In genomic region chr20:50464725-50465650, GRCh38 we compare ENCODE assay signal across 16 cellular contexts. TPM values are rescaled to one million over a fixed set of nuclear protein-coding genes. Genes with fewer than 3 reads are reported as not detected.
DNase-seq lines count a peak whose midpoint lies in the region; ATAC-seq, FAIRE-seq and TF ChIP-seq lines count a peak whose summit lies in the region.
"Had no signal": no experiment of that assay in that cellular context is flagged by ENCODE, and none has a peak within 500 bp of the region (broad histone marks: within the 10 kb centered on the region; RNA-seq: fewer than 3 reads in every experiment).

No MANE protein-coding gene starts in this region.

- H3K27ac ChIP-seq in BLaER1 treated with 17β-estradiol and CSF1 and Interleukin-3, amounts not matched to agents 10 nM and 100 nM, result no peak overlapping the region
- H3K27ac ChIP-seq in KMS-11 (no peak overlapping the region), GM12878 (ENCODE audit: control insufficient read depth, insufficient read depth) (no peak overlapping the region), ovary (no peak overlapping the region), right atrium auricular region (no peak overlapping the region)
- H3K27ac ChIP-seq: body of pancreas, dorsolateral prefrontal cortex, left ventricle myocardium inferior, transverse colon had no signal

- H2AFZ ChIP-seq in KMS-11 (ENCODE audit: low read depth) (peak overlapping the region; percentile 55; the same call in 1 of the 2 replicates), GM12878 (ENCODE audit: control insufficient read depth, low read depth, low read length) (peak overlapping the region; percentile 9; the same call in 1 of the 2 replicates)

- H3K9me3 ChIP-seq in BLaER1 treated with 17β-estradiol and CSF1 and Interleukin-3, amounts not matched to agents 10 nM and 100 nM (replicated peaks in 1 of 11), result no peaks in the 10 kb centered on the region; a peak in 1 of 22 replicates
- H3K9me3 ChIP-seq in GM12878 (replicated peaks; ENCODE audit: control insufficient read depth, insufficient read depth, low read length), result no peaks in the 10 kb centered on the region
- H3K9me3 ChIP-seq in ovary, result no peaks in the 10 kb centered on the region
- no peaks in the 10 kb centered on the region for H3K9me3 ChIP-seq in right atrium auricular region
- H3K9me3 ChIP-seq: body of pancreas, left ventricle myocardium inferior, spleen, transverse colon had no signal

- ATAC-seq in GM12878, result no peak

- BruUV-seq in GM12878 (replicated peaks; lab: Mats Ljungman, UMichigan), result no TSS peak

- TF ChIP-seq RAD21 in GM12878 (IDR thresholded peaks at IDR 0.05; ENCODE audit: insufficient read depth, low read depth, low read length), result no peak

- DNase-seq in GM12878 (ENCODE audit: low read depth, low spot score), result no peak
- DNase-seq in ovary, result no peak
- DNase-seq in right atrium auricular region (ENCODE audit: low spot score), result no peak
- no peak for DNase-seq in NOMO-1 treated with DMSO at 0.1 percent for 48 hours (lab: John Stamatoyannopoulos, UW; ENCODE audit: unreplicated experiment)
- no peak for DNase-seq in cardiac septum (ENCODE audit: low spot score)
- DNase-seq: cerebellar nuclear complex, NCI-H1436 treated with DMSO at 0.1 percent for 48 hours had no signal

- H3K4me2 ChIP-seq in BLaER1 treated with 17β-estradiol and CSF1 and Interleukin-3, amounts not matched to agents 10 nM and 100 nM, result peak overlapping the region; percentile 60 to 84 (median 72)
- H3K4me2 ChIP-seq in KMS-11 (peak overlapping the region; percentile 64), GM12878 (ENCODE audit: control insufficient read depth, insufficient read depth) (no peak overlapping the region)

- CTCF ChIA-PET in GM12878 (lab: Yijun Ruan, JAX), result interaction anchor here (0.6 to 10.2 kb wide), 29 partner anchors 9 to 355 kb away, joined by 3 to 157 read pairs (median 4); partner anchors contain the start of gene CEBPB

- H3K79me2 ChIP-seq in KMS-11 (ENCODE audit: insufficient read depth, low read depth), result no peaks in the 10 kb centered on the region
- no peaks in the 10 kb centered on the region for H3K79me2 ChIP-seq in GM12878 (ENCODE audit: control insufficient read depth, insufficient read depth, low read length)

- H3K9ac ChIP-seq in BLaER1 treated with 17β-estradiol and CSF1 and Interleukin-3, amounts not matched to agents 10 nM and 100 nM, result peak overlapping the region in 3 of 11 experiments; percentile 7 to 41 (median 13); a peak in 3 of 22 replicates
- H3K9ac ChIP-seq in KMS-11 (no peak overlapping the region), GM12878 (ENCODE audit: control insufficient read depth, insufficient read depth, low read length) (no peak overlapping the region)

- TF ChIP-seq POLR2A in GM12878 (IDR thresholded peaks at IDR 0.05; ENCODE audit: low read depth, low read length) (no peak), ovary (IDR thresholded peaks at IDR 0.05) (peak; percentile 0)

- in situ Hi-C loops in GM12878 (cut with MboI), result loop anchor here (5.0 kb wide), 2 partner anchors 278 to 488 kb away; no protein-coding TSS in a partner anchor

- no peaks in the 10 kb centered on the region for H3K27me3 ChIP-seq in BLaER1 treated with 17β-estradiol and CSF1 and Interleukin-3, amounts not matched to agents 10 nM and 100 nM
- peaks cover 7% of the 10 kb centered on the region for H3K27me3 ChIP-seq in KMS-11 (ENCODE audit: insufficient read depth, low read depth)
- H3K27me3 ChIP-seq in GM12878 (replicated peaks in 1 of 2; ENCODE audit: control insufficient read depth in 2 of 2, insufficient read depth in 2 of 2, low read length in 1 of 2), result no peaks in the 10 kb centered on the region
- H3K27me3 ChIP-seq in ovary, result no peaks in the 10 kb centered on the region
- H3K27me3 ChIP-seq in right atrium auricular region, result no peaks in the 10 kb centered on the region
- H3K27me3 ChIP-seq: body of pancreas, dorsolateral prefrontal cortex, transverse colon had no signal

- intact Hi-C loops in GM12878 (cut with micrococcal nuclease; ENCODE audit: unreplicated experiment), result loop anchor here (1.0 to 5.0 kb wide), 4 partner anchors 117 to 279 kb away; partner anchors contain the start of gene CEBPB
- intact Hi-C loops in ovary (cut with DNase I), result loop anchor here (5.0 to 10.0 kb wide), 6 partner anchors 83 to 480 kb away; partner anchors contain the start of gene SNAI1 (in 1 of the 4)
- intact Hi-C loops in cardiac septum (cut with DNase I), result loop anchor here (1.0 to 5.0 kb wide), 3 partner anchors 88 to 277 kb away; no protein-coding TSS in a partner anchor

- peaks cover 20 to 40% (median 26%) of the 10 kb centered on the region in 10 experiments for H3K4me1 ChIP-seq in BLaER1 treated with 17β-estradiol and CSF1 and Interleukin-3, amounts not matched to agents 10 nM and 100 nM
- H3K4me1 ChIP-seq in KMS-11 (ENCODE audit: low read depth, poor library complexity, severe bottlenecking), result peaks cover 12% of the 10 kb centered on the region
- H3K4me1 ChIP-seq in GM12878 (ENCODE audit: control insufficient read depth, insufficient read depth, low read length), result no peaks in the 10 kb centered on the region; the same call in 1 of the 2 replicates
- peaks cover 7% of the 10 kb centered on the region for H3K4me1 ChIP-seq in ovary (ENCODE audit: insufficient read depth)
- peaks cover 0 to 24% of the 10 kb centered on the region in 2 donors for H3K4me1 ChIP-seq in right atrium auricular region

- POLR2A ChIA-PET in GM12878 (lab: Charles Lee), result no interaction called here

- TF ChIP-seq CTCF in KMS-11 (conservative IDR thresholded peaks at IDR 0.05; ENCODE audit: low read depth, low read length), result no peak
- TF ChIP-seq CTCF in GM12878 (IDR thresholded peaks at IDR 0.05 in 2 of 3, conservative IDR thresholded peaks at IDR 0.05 in 1 of 3; ENCODE audit: control insufficient read depth in 2 of 3, extremely low read depth in 1 of 3, insufficient read depth in 1 of 3, low read depth in 3 of 3, low read length in 3 of 3), result no peak
- TF ChIP-seq CTCF in ovary (IDR thresholded peaks at IDR 0.05), result no peak
- TF ChIP-seq CTCF in right atrium auricular region (IDR thresholded peaks at IDR 0.05), result no peak

- no peak for TF ChIP-seq EP300 in GM12878 (IDR thresholded peaks at IDR 0.05; ENCODE audit: borderline replicate concordance in 1 of 2, control insufficient read depth in 1 of 2, low read depth in 2 of 2, low read length in 2 of 2)
- TF ChIP-seq EP300 in ovary (IDR thresholded peaks at IDR 0.05), result no peak

- 34% methylated on average over 14 of the region's 14 CpGs for WGBS in GM12878 (ENCODE audit: insufficient coverage, insufficient replicate concordance, low lambda C conversion rate, missing lambda C conversion rate)
- WGBS in ovary, 3 donors, result 68 to 74% (median 74%) methylated on average over 14 of the region's 14 CpGs

- RAD21 ChIA-PET in GM12878 (lab: Charles Lee; ENCODE audit: unreplicated experiment), result interaction anchor here (0.5 to 6.7 kb wide), 13 partner anchors 14 to 522 kb away, joined by 3 to 56 read pairs (median 4); no protein-coding TSS in a partner anchor

- H4K20me1 ChIP-seq in BLaER1 treated with 17β-estradiol and CSF1 and Interleukin-3, amounts not matched to agents 10 nM and 100 nM, result no peaks in the 10 kb centered on the region
- H4K20me1 ChIP-seq in KMS-11 (ENCODE audit: insufficient read depth) (no peaks in the 10 kb centered on the region), GM12878 (ENCODE audit: control insufficient read depth, insufficient read depth) (no peaks in the 10 kb centered on the region)

- no peak overlapping the region; a peak in 2 of 20 replicates for H3K4me3 ChIP-seq in BLaER1 treated with 17β-estradiol and CSF1 and Interleukin-3, amounts not matched to agents 10 nM and 100 nM
- H3K4me3 ChIP-seq in KMS-11 (IDR thresholded peaks at IDR 0.05; ENCODE audit: insufficient read depth, low read depth, low read length) (no peak overlapping the region), GM12878 (no peak overlapping the region), ovary (no peak overlapping the region), right atrium auricular region (peak overlapping the region in 1 of 2 donors; percentile 25)
- H3K4me3 ChIP-seq: body of pancreas, transverse colon had no signal

- no peak for FAIRE-seq in GM12878 (lab: Jason Lieb, UNC)
- FAIRE-seq: D721Med, islet of Langerhans had no signal

- H3K36me3 ChIP-seq in BLaER1 treated with 17β-estradiol and CSF1 and Interleukin-3, amounts not matched to agents 10 nM and 100 nM, result no peaks in the 10 kb centered on the region
- H3K36me3 ChIP-seq in KMS-11 (ENCODE audit: insufficient read depth) (no peaks in the 10 kb centered on the region), GM12878 (ENCODE audit: control insufficient read depth in 2 of 2, insufficient read depth in 2 of 2, low read length in 1 of 2) (no peaks in the 10 kb centered on the region), ovary (no peaks in the 10 kb centered on the region), right atrium auricular region (no peaks in the 10 kb centered on the region)
- H3K36me3 ChIP-seq: left ventricle myocardium inferior, spleen, transverse colon had no signal

- SMC1A ChIA-PET in GM12878 (lab: Charles Lee; ENCODE audit: uncharacterized antibody, unreplicated experiment), result interaction anchor here (0.9 to 95.1 kb wide), 8 partner anchors 18 to 288 kb away, joined by 3 to 2799 read pairs (median 3); partner anchors contain the start of genes CEBPB and PTPN1

TF ChIP-seq in GM12878, 131 proteins besides CTCF, POLR2A, EP300 and RAD21 (continues in another document):
- TF ChIP-seq CEBPB (IDR thresholded peaks at IDR 0.05; ENCODE audit: borderline replicate concordance in 1 of 2, low read depth in 2 of 2, low read length in 2 of 2), result no peak
- no peak for TF ChIP-seq EED (IDR thresholded peaks at IDR 0.05; ENCODE audit: low read depth)

RNA-seq across cellular contexts. Expression of gene PTPN1, which starts 45.2 kb away (rescaled TPM):
- 69.6 and 70.9 TPM in 2 replicates for total RNA-seq in GM12878 (2013; cell fraction: nucleolus; rRNA removed)
- total RNA-seq in GM12878 (2014; rRNA removed) (61.1 and 66.4 TPM in 2 replicates), GM12878 (2014; rRNA removed; fragmentation: Illumina TruSeq; extraction: Trizol) (45.9 and 47.0 TPM in 2 replicates), GM12878 (2021) (72.8 and 74.7 TPM in 2 replicates), ovary (10 to 100 TPM; 17.6 to 31.1 (median 26.6) TPM), right atrium auricular region (10 to 100 TPM; 28.1 to 38.7 TPM), cardiac septum (34.2 TPM)
- 32.2 TPM for polyA plus RNA-seq in GM12878 (2011; ENCODE audit: low read depth)
- polyA plus RNA-seq in GM12878 (2011; rRNA removed) (33.1 and 40.4 TPM in 2 replicates), GM12878 (2014; fragmentation: Illumina TruSeq; extraction: Trizol) (66.7 and 72.2 TPM in 2 replicates), GM12878 (2014; fragmentation: Nextera tagmentation; extraction: Ambion mirVana) (10 to 100 TPM; 15.9 to 20.2 TPM), GM12878 (2014; rRNA removed) (57.6 and 57.8 TPM in 2 replicates), GM12878 (2016; fragmentation: Nextera tagmentation; extraction: Ambion mirVana) (10 to 100 TPM; 37.7 to 40.8 TPM), ovary (10 to 100 TPM; 24.6 to 36.7 TPM)
- 37.7 and 41.0 TPM in 2 replicates for polyA plus RNA-seq in GM12878 (2011; cell fraction: cytosol; rRNA removed)
- polyA plus RNA-seq in GM12878 (2011; cell fraction: nucleus; rRNA removed), result 52.3 and 57.0 TPM in 2 replicates
- polyA plus RNA-seq in GM12878 (2012), result 49.6 and 58.1 TPM in 2 replicates
- polyA minus RNA-seq in GM12878 (2011; rRNA and poly(A)+ RNA removed), result 29.8 and 31.8 TPM in 2 replicates
- polyA minus RNA-seq in GM12878 (2011; cell fraction: cytosol; rRNA and poly(A)+ RNA removed), result 12.2 and 13.9 TPM in 2 replicates
- 10.9 and 16.2 TPM in 2 replicates for polyA minus RNA-seq in GM12878 (2011; cell fraction: nucleus; rRNA and poly(A)+ RNA removed)
